ENCODE assay signal across 8 cellular contexts in the genomic region with DNA sequence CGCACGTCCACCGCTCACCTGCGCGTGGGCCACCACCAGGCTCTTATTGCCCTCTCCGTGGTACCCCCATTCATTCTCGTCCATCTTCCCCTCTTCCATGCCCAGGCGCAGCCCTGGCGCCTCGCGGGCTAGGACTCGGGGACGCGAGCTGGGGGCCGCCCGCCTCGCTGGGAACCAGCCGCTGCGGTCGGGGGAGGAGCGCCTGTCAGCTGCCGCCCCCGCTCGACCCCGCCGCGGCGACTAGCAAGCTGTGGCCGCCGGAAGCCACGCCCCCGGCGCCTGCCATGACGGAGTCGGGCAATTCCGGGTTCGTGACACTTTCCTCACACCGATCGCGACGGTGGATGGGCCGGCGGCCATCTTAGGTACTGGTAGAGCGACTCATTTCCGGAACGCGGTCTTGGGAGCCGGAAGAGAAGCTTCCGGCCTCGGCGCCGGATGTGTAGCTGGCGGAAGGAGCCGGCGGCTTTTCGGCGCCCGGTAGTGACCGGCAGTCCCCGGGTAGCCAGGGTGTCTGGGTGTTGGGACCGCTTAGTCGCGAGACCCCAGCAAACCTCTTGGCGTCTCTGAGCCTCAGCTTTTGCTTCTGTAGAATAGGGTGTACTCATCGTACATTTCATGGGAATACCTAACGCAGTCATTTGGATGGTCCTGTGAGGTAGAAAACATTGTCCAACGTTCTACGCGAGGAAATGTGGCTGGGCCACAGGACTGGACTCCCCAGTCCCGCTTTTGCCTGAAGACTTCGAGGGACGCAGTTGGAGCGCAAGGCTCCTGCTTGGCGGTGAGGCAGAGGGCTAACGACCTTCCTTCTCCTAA. TPM values are rescaled to one million over a fixed set of nuclear protein-coding genes. Genes with fewer than 3 reads are reported as not detected.
DNase-seq lines count a peak whose midpoint lies in the region; ATAC-seq and TF ChIP-seq lines count a peak whose summit lies in the region.

A gene with protein sequence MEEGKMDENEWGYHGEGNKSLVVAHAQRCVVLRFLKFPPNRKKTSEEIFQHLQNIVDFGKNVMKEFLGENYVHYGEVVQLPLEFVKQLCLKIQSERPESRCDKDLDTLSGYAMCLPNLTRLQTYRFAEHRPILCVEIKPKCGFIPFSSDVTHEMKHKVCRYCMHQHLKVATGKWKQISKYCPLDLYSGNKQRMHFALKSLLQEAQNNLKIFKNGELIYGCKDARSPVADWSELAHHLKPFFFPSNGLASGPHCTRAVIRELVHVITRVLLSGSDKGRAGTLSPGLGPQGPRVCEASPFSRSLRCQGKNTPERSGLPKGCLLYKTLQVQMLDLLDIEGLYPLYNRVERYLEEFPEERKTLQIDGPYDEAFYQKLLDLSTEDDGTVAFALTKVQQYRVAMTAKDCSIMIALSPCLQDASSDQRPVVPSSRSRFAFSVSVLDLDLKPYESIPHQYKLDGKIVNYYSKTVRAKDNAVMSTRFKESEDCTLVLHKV (minus strand): TSS at position 242 of the 819 bp plus-strand sequence. CDS start 143 bp downstream, at position 99.

- H3K27me3 Mint-ChIP-seq in activated T-cell treated with anti-CD3 and anti-CD28 coated beads, Interleukin-2, amount 50 U/mL, for 24 hours: no peaks in the 10 kb centered on the region

- intact Hi-C loops in PC-9 (cut with micrococcal nuclease; ENCODE audit: unreplicated experiment): loop anchor here (1.0 to 2.0 kb wide), 3 partner anchors 95 to 517 kb away; no protein-coding TSS in a partner anchor

- peaks cover 19% of the 10 kb centered on the region; the same call in 1 of the 2 replicates for H3K4me1 ChIP-seq in PC-9 (replicated peaks; ENCODE audit: insufficient read depth)

- H3K4me3 ChIP-seq in PC-9 (peak within 1 kb of the TSS; percentile 95), epithelial cell of proximal tubule (ENCODE audit: low read depth, low read length) (peak within 1 kb of the TSS; percentile 91)

- H3K36me3 Mint-ChIP-seq in activated T-cell treated with anti-CD3 and anti-CD28 coated beads, Interleukin-2, amount 50 U/mL, for 24 hours (ENCODE audit: low read depth): peaks cover 47% of the 10 kb centered on the region

- POLR2A ChIA-PET in PC-9 (lab: Charles Lee; ENCODE audit: unreplicated experiment): interaction anchor here (0.5 to 0.7 kb wide), 6 partner anchors 66 to 568 kb away, joined by 3 to 18 read pairs (median 4); no protein-coding TSS in a partner anchor

- H3K27ac ChIP-seq in PC-9: peak within 1 kb of the TSS; percentile 95

- H3K4me1 Mint-ChIP-seq in activated T-cell treated with anti-CD3 and anti-CD28 coated beads, Interleukin-2, amount 50 U/mL, for 24 hours (ENCODE audit: low read depth): peaks cover 36% of the 10 kb centered on the region

- BruUV-seq in PC-9 (replicated peaks; lab: Mats Ljungman, UMichigan): TSS peak; percentile 82

- in situ Hi-C loops in KBM-7 (cut with MboI; ENCODE audit: low pct_unique_long_range_greater_than_20kb, low sequenced_read_pairs): no loop called here

- no peaks in the 10 kb centered on the region for H3K27me3 ChIP-seq in PC-9 (ENCODE audit: insufficient read depth, low read depth)

- H3K9me2 ChIP-seq in PC-9 (ENCODE audit: insufficient read depth): no peaks in the 10 kb centered on the region

- peak within 1 kb of the TSS; percentile 97 for H3K27ac Mint-ChIP-seq in activated T-cell treated with anti-CD3 and anti-CD28 coated beads, Interleukin-2, amount 50 U/mL, for 24 hours

- peak within 1 kb of the TSS; percentile 84 for H2AFZ ChIP-seq in PC-9

- DNase-seq in DMS53 treated with DMSO at 0.1 percent for 48 hours (lab: John Stamatoyannopoulos, UW; ENCODE audit: unreplicated experiment) (peak; percentile 95), KBM-7 (peak; percentile 99), PC-9 (peak; percentile 95 to 99), epithelial cell of proximal tubule (ENCODE audit: low read depth) (peak; percentile 80), mucosa of gallbladder (ENCODE audit: low spot score) (peak; percentile 98)
- DNase-seq in activated T-cell treated with anti-CD3 and anti-CD28 coated beads, Interleukin-2, amount 50 U/mL, for 24 hours: peak; percentile 98
- peak; percentile 98 for DNase-seq in stimulated activated CD8-positive, alpha-beta memory T cell treated with anti-CD3 and anti-CD28 coated beads, Interleukin-4, amount 100 ng/mL, for 24 hours (ENCODE audit: low read depth)

- no peaks in the 10 kb centered on the region for H3K9me3 ChIP-seq in PC-9 (ENCODE audit: insufficient read depth, low read depth)

- H4K20me1 ChIP-seq in PC-9 (ENCODE audit: insufficient read depth): peaks cover 22% of the 10 kb centered on the region

- H3K9me3 Mint-ChIP-seq in activated T-cell treated with anti-CD3 and anti-CD28 coated beads, Interleukin-2, amount 50 U/mL, for 24 hours: no peaks in the 10 kb centered on the region

- H3K79me2 ChIP-seq in PC-9 (ENCODE audit: low read depth): peaks cover 69% of the 10 kb centered on the region

- H3F3A ChIP-seq in PC-9 (ENCODE audit: insufficient read depth, low read depth): peaks cover 21% of the 10 kb centered on the region

- ATAC-seq in GM21723 (IDR thresholded peaks at IDR 0.05; ENCODE audit: unreplicated experiment): peak; percentile 93

- no peak for TF ChIP-seq CTCF in PC-9 (conservative IDR thresholded peaks at IDR 0.05)
- TF ChIP-seq CTCF in epithelial cell of proximal tubule (conservative IDR thresholded peaks at IDR 0.05; ENCODE audit: low read depth, low read length): no peak

- CTCF ChIA-PET in PC-9 (lab: Charles Lee): interaction anchor here (0.7 kb wide), 1 partner anchor 10 kb away, joined by 3 read pairs; no protein-coding TSS in a partner anchor

- H3K4me3 Mint-ChIP-seq in activated T-cell treated with anti-CD3 and anti-CD28 coated beads, Interleukin-2, amount 50 U/mL, for 24 hours: peak within 1 kb of the TSS; percentile 98

- peak within 1 kb of the TSS; percentile 88 for H3K4me2 ChIP-seq in PC-9

- H3K36me3 ChIP-seq in PC-9 (ENCODE audit: low read depth): 0 out of 2 replicates have a peak, but pooled peaks cover 11% of the 10 kb centered on the region

RNA-seq across cellular contexts. Expression of the gene that starts here (rescaled TPM):
- total RNA-seq in PC-9 (2021) (12.3 TPM in 2 replicates), epithelial cell of proximal tubule (10.8 and 15.2 TPM in 2 replicates), mucosa of gallbladder (7.3 TPM)

Comparison
In these comparisons a context has a peak if more than half of its experiments do, and no peak if none do; other contexts are left out.
1. Peak in every context shown above with its lines: DNase-seq, ATAC-seq, H3K4me3 ChIP-seq and H3K27ac ChIP-seq.